Comparison of ENCODE assay signal across 1 cellular context in the genomic region with DNA sequence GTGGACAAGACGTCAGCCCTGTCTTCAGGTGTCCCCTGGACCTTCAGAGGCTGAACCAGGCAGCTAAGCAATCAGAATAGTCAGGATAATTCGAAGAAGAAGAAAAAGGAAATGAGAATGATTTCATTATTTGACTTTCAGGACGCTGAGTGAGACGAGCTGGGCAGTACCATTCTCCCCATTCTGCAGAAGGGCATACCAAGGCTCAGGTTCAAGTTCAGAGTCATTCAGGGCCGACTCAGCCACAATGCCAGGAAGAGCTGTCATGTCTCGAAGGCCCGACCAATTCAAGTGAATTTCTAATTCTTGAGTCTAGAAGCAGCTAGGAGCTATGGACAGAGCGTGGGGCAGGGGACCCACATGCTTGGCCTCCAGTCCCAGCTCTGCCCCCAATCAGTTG.
TF ChIP-seq lines count a peak whose summit lies in the region.

No MANE protein-coding gene starts in this region.

TF ChIP-seq in K562, 482 proteins besides CTCF, POLR2A, EP300 and RAD21:
- TF ChIP-seq SP1 (CRISPR knock-in tag; IDR thresholded peaks at IDR 0.05) (0 out of 2 replicates have a peak, but pooled peaks have one; percentile 40), ZNF431 (CRISPR knock-in tag; IDR thresholded peaks at IDR 0.05) (no peak), NBN (IDR thresholded peaks at IDR 0.05; ENCODE audit: low read depth) (no peak), NONO (IDR thresholded peaks at IDR 0.05; ENCODE audit: low read depth in 2 of 2, low read length in 1 of 2) (no peak), ZC3H8 (IDR thresholded peaks at IDR 0.05) (no peak), ZNF695 (CRISPR knock-in tag; IDR thresholded peaks at IDR 0.05) (no peak), KDM5B (IDR thresholded peaks at IDR 0.05; ENCODE audit: insufficient replicate concordance, low read depth, low read length) (no peak), RFX1 (IDR thresholded peaks at IDR 0.05) (0 out of 2 replicates have a peak, but pooled peaks have one; percentile 29), BCOR (IDR thresholded peaks at IDR 0.05) (0 out of 2 replicates have a peak, but pooled peaks have one; percentile 38), RHOXF2B (CRISPR knock-in tag; conservative IDR thresholded peaks at IDR 0.05) (no peak), RBM25 (IDR thresholded peaks at IDR 0.05; ENCODE audit: low read depth, low read length, severe bottlenecking) (peak; percentile 86), ARHGAP35 (IDR thresholded peaks at IDR 0.05; ENCODE audit: partially characterized antibody) (no peak), IFI16 (CRISPR knock-in tag; IDR thresholded peaks at IDR 0.05) (no peak)
